1 cellular context compared by ENCODE assay signal in genomic region chr7:142880886-142881505, GRCh38.
TF ChIP-seq lines count a peak whose summit lies in the region.

No MANE protein-coding gene starts in this region.

TF ChIP-seq in endothelial cell of umbilical vein, 7 proteins besides CTCF, POLR2A, EP300 and RAD21:
- TF ChIP-seq EZH2 (IDR thresholded peaks at IDR 0.05; ENCODE audit: borderline replicate concordance, low read depth, low read length, severe bottlenecking) (no peak), GATA2 (IDR thresholded peaks at IDR 0.05; ENCODE audit: insufficient read depth, insufficient read length, low read depth, low read length) (no peak), MAX (IDR thresholded peaks at IDR 0.05; ENCODE audit: insufficient read depth, insufficient read length) (no peak), FOS (IDR thresholded peaks at IDR 0.05; ENCODE audit: borderline replicate concordance, insufficient read depth, low read length) (no peak), MYC (IDR thresholded peaks at IDR 0.05; ENCODE audit: low read depth, low read length) (no peak), POLR2AphosphoS5 (IDR thresholded peaks at IDR 0.05; ENCODE audit: insufficient read depth, low read depth, low read length) (no peak), JUN (IDR thresholded peaks at IDR 0.05; ENCODE audit: borderline replicate concordance, insufficient read depth, insufficient read length, low read depth) (no peak)
